Comparison of ENCODE assay signal across 14 cellular contexts in the genomic region with DNA sequence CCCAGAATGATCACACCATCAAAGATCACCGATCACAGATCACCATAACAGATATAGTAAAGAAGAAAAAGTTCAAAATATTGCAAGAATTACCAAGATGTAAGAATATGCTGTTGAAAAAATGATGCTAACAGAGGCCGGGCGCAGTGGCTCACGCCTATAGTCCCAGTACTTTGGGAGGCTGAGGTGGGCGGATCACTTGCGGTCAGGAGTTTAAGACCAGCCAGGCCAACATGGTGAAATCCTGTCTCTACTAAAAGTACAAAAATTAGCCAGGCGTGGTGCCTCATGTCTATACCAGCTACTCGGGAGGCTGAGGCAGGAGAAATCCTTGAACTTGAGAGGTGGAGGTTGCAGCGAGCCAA. TPM values are rescaled to one million over a fixed set of nuclear protein-coding genes. Genes with fewer than 3 reads are reported as not detected.
DNase-seq lines count a peak whose midpoint lies in the region; ATAC-seq, FAIRE-seq and TF ChIP-seq lines count a peak whose summit lies in the region.
"Had no signal": no experiment of that assay in that cellular context is flagged by ENCODE, and none has a peak within 500 bp of the region (broad histone marks: within the 10 kb centered on the region; RNA-seq: fewer than 3 reads in every experiment).

No MANE protein-coding gene starts in this region.

- peak overlapping the region; percentile 77 to 93 for H3K27ac Mint-ChIP-seq in stimulated activated naive CD8-positive, alpha-beta T cell treated with anti-CD3 and anti-CD28 coated beads, Interleukin-15, amount 100 ng/mL, for 72 hours
- H3K27ac Mint-ChIP-seq: GM23338 had no signal

- H3K9me3 Mint-ChIP-seq in stimulated activated naive CD8-positive, alpha-beta T cell treated with anti-CD3 and anti-CD28 coated beads, Interleukin-15, amount 100 ng/mL, for 72 hours = peaks cover 5 to 9% of the 10 kb centered on the region in 2 donors

- peak overlapping the region; percentile 67 to 69 for H3K4me3 Mint-ChIP-seq in stimulated activated naive CD8-positive, alpha-beta T cell treated with anti-CD3 and anti-CD28 coated beads, Interleukin-15, amount 100 ng/mL, for 72 hours
- H3K4me3 Mint-ChIP-seq: GM23338 had no signal

- no peak for TF ChIP-seq POLR2A in H54 (IDR thresholded peaks at IDR 0.05; ENCODE audit: low read depth, low read length)

- ATAC-seq in HG02870 (IDR thresholded peaks at IDR 0.05; ENCODE audit: unreplicated experiment) = peak; percentile 4
- no peak for ATAC-seq in stimulated activated naive CD8-positive, alpha-beta T cell treated with anti-CD3 and anti-CD28 coated beads, Interleukin-15, amount 100 ng/mL, for 72 hours
- ATAC-seq in HG03457 (IDR thresholded peaks at IDR 0.05; ENCODE audit: unreplicated experiment) = no peak
- ATAC-seq: GM23338, left lung had no signal

- peak; percentile 5 for DNase-seq in stimulated activated CD4-positive, alpha-beta T cell treated with anti-CD3 and anti-CD28 coated beads, Interleukin-1b, Interleukin-23, amount 100 ng/mL, for 48 hours
- no peak for DNase-seq in stimulated activated CD4-positive, alpha-beta T cell treated with anti-CD3 and anti-CD28 coated beads, Interleukin-4, amount 100 ng/mL, for 4 hours
- DNase-seq in activated T-cell treated with anti-CD3 and anti-CD28 coated beads, Interleukin-2, amount 50 U/mL, for 48 hours = peak; percentile 33 to 47
- DNase-seq in stimulated activated naive CD8-positive, alpha-beta T cell treated with anti-CD3 and anti-CD28 coated beads, Interleukin-15, amount 100 ng/mL, for 72 hours = no peak
- DNase-seq in A172 (ENCODE audit: low spot score) = no peak
- no peak for DNase-seq in H54 (ENCODE audit: insufficient read length, low spot score)
- DNase-seq: left lung, MG63, NCI-H2029, NCI-H510A treated with DMSO at 0.1 percent for 48 hours, ovary had no signal

- peaks cover 43% of the 10 kb centered on the region for H3K4me1 Mint-ChIP-seq in stimulated activated naive CD8-positive, alpha-beta T cell treated with anti-CD3 and anti-CD28 coated beads, Interleukin-15, amount 100 ng/mL, for 72 hours
- H3K4me1 Mint-ChIP-seq: GM23338 had no signal

- FAIRE-seq in H54 (lab: Jason Lieb, UNC) = no peak

- H3K27me3 Mint-ChIP-seq in stimulated activated naive CD8-positive, alpha-beta T cell treated with anti-CD3 and anti-CD28 coated beads, Interleukin-15, amount 100 ng/mL, for 72 hours = no peaks in the 10 kb centered on the region

RNA-seq across cellular contexts. Expression of a gene that starts 53.2 kb away (rescaled TPM):
- 51.8 and 55.6 TPM in 2 replicates for total RNA-seq in A172 (2014; rRNA removed; shearing (Covaris generic))

Comparison
In these comparisons a context has a peak if more than half of its experiments do, and no peak if none do; other contexts are left out.
1. DNase-seq: peak in stimulated activated CD4-positive, alpha-beta T cell treated with anti-CD3 and anti-CD28 coated beads, Interleukin-1b, Interleukin-23, amount 100 ng/mL, for 48 hours (single experiment) and activated T-cell treated with anti-CD3 and anti-CD28 coated beads, Interleukin-2, amount 50 U/mL, for 48 hours (2 of 2); none in stimulated activated CD4-positive, alpha-beta T cell treated with anti-CD3 and anti-CD28 coated beads, Interleukin-4, amount 100 ng/mL, for 4 hours (0 of 2), stimulated activated naive CD8-positive, alpha-beta T cell treated with anti-CD3 and anti-CD28 coated beads, Interleukin-15, amount 100 ng/mL, for 72 hours (0 of 2), A172 (single experiment) and H54 (single experiment).